Comparison of ENCODE assay signal across 10 cellular contexts in the genomic region with DNA sequence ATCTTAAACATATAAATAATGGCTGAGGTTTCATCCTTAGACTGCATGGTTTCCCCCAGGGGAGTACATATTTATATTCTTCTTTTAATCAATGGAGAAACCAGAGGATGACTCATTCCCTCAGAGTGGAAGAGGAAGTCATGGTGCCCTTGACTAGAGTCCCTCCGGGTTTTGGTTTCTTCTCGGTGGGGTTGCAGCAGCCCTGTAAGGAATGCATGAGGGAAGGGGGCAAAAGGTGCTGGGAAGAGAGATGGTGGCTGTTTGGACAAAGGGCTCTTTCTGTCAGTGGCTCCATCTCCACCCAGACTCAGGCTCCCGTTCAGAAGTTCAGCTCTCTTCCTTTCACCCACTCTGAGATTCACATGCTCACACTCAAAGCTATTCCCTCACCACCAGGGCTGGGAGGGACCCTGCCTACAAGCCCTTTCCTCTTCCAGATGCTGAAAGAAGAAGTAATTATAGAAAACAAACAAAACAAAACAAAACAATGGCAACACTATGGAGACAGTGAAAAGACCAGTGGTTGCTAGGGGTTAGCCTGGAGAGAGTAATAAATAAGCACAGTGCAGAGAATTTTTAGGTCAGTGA.
DNase-seq lines count a peak whose midpoint lies in the region; ATAC-seq and TF ChIP-seq lines count a peak whose summit lies in the region.
"Had no signal": no experiment of that assay in that cellular context is flagged by ENCODE, and none has a peak within 500 bp of the region (broad histone marks: within the 10 kb centered on the region; RNA-seq: fewer than 3 reads in every experiment).

No MANE protein-coding gene starts in this region.

- no peak overlapping the region for H3K18ac ChIP-seq in mesenchymal stem cell (ENCODE audit: low read depth in 1 of 2, low read length in 2 of 2)

- H2BK5ac ChIP-seq in mesenchymal stem cell (ENCODE audit: low read depth, low read length, poor library complexity, severe bottlenecking): no peak overlapping the region

- H2BK12ac ChIP-seq in mesenchymal stem cell (ENCODE audit: low read length in 2 of 2): no peak overlapping the region

- H3K4me3 ChIP-seq in GM06990 (replicated peaks; ENCODE audit: low read depth, low read length) (no peak overlapping the region), mesenchymal stem cell (ENCODE audit: insufficient read depth in 1 of 2, low read depth in 1 of 2, low read length in 2 of 2) (no peak overlapping the region)
- H3K4me3 ChIP-seq: ascending aorta had no signal

- H3K4me1 ChIP-seq in mesenchymal stem cell (ENCODE audit: control insufficient read depth, insufficient read depth, low read depth, low read length): peaks cover 4% of the 10 kb centered on the region
- H3K4me1 ChIP-seq: parathyroid adenoma had no signal

- no peak overlapping the region for H3K27ac ChIP-seq in mesenchymal stem cell (ENCODE audit: low read length, poor library complexity, severe bottlenecking)
- H3K27ac ChIP-seq: ascending aorta, parathyroid adenoma had no signal

- 5% methylated on average over 3 of the region's 3 CpGs for WGBS in mesenchymal stem cell

- DNase-seq in GM06990 (ENCODE audit: extremely low read depth, insufficient read length) (peak; percentile 70), SKM-1 treated with dmso at 0.1 percent for 144 hours (lab: John Stamatoyannopoulos, UW; ENCODE audit: unreplicated experiment) (peak; percentile 46), mesenchymal stem cell (peak; percentile 78), NCI-H82 treated with DMSO at 0.1 percent for 48 hours (lab: John Stamatoyannopoulos, UW; ENCODE audit: unreplicated experiment) (no peak), GM19240 (ENCODE audit: insufficient read length, low spot score) (no peak), NCI-H187 (lab: John Stamatoyannopoulos, UW) (no peak)
- DNase-seq: NCI-H1694 treated with DMSO at 0.1 percent for 48 hours had no signal

- H2BK120ac ChIP-seq in mesenchymal stem cell (ENCODE audit: low read depth, low read length): no peak overlapping the region

- no peak overlapping the region for H4K8ac ChIP-seq in mesenchymal stem cell (ENCODE audit: low read length)

- H3K14ac ChIP-seq in mesenchymal stem cell (ENCODE audit: low read length in 2 of 2): no peak overlapping the region

- H2AK5ac ChIP-seq in mesenchymal stem cell (ENCODE audit: low read length, severe bottlenecking): no peak overlapping the region

- H3K27me3 ChIP-seq in GM06990 (replicated peaks; ENCODE audit: control insufficient read depth, insufficient read depth, low read length): no peaks in the 10 kb centered on the region
- H3K27me3 ChIP-seq in mesenchymal stem cell (ENCODE audit: control insufficient read depth in 1 of 2, insufficient read depth in 1 of 2, low read length in 2 of 2): peaks cover 0 to 9% of the 10 kb centered on the region in 2 experiments
- H3K27me3 ChIP-seq: ascending aorta had no signal

- H4K91ac ChIP-seq in mesenchymal stem cell (ENCODE audit: low read length): no peak overlapping the region

- H3K9ac ChIP-seq in mesenchymal stem cell (ENCODE audit: low read length): peak overlapping the region; percentile 21
- H3K9ac ChIP-seq: parathyroid adenoma had no signal

- H2AFZ ChIP-seq in mesenchymal stem cell (ENCODE audit: low read depth, low read length): no peak overlapping the region
- H2AFZ ChIP-seq: parathyroid adenoma had no signal

- no peaks in the 10 kb centered on the region for H3K79me1 ChIP-seq in mesenchymal stem cell (replicated peaks; ENCODE audit: low read length, poor library complexity, severe bottlenecking)

- no peaks in the 10 kb centered on the region for H3K9me3 ChIP-seq in mesenchymal stem cell (ENCODE audit: control insufficient read depth, low read length)
- H3K9me3 ChIP-seq: ascending aorta had no signal

- H2BK15ac ChIP-seq in mesenchymal stem cell (ENCODE audit: low read depth, poor library complexity, severe bottlenecking): peak overlapping the region; percentile 3

- no peak overlapping the region for H3K23ac ChIP-seq in mesenchymal stem cell (ENCODE audit: low read length in 2 of 2)

- H3K36me3 ChIP-seq in GM06990 (ENCODE audit: control insufficient read depth, insufficient read depth, low read length) (no peaks in the 10 kb centered on the region), mesenchymal stem cell (ENCODE audit: control insufficient read depth in 1 of 2, insufficient read depth in 2 of 2, low read depth in 1 of 2, low read length in 2 of 2) (no peaks in the 10 kb centered on the region)
- H3K36me3 ChIP-seq: ascending aorta had no signal

- TF ChIP-seq CTCF in GM06990 (IDR thresholded peaks at IDR 0.05; ENCODE audit: insufficient read depth, low read length, poor library complexity, severe bottlenecking): no peak

- no peak overlapping the region for H3K4me2 ChIP-seq in mesenchymal stem cell (ENCODE audit: low read length, poor library complexity, severe bottlenecking)

- H3K4ac ChIP-seq in mesenchymal stem cell (ENCODE audit: low read depth in 1 of 2, low read length in 2 of 2): no peak overlapping the region

- ATAC-seq in HG02938 (IDR thresholded peaks at IDR 0.05; ENCODE audit: unreplicated experiment): peak; percentile 37

Comparison
In these comparisons a context has a peak if more than half of its experiments do, and no peak if none do; other contexts are left out.
1. DNase-seq: peak in GM06990 (single experiment), SKM-1 treated with dmso at 0.1 percent for 144 hours (single experiment) and mesenchymal stem cell (single experiment); none in NCI-H82 treated with DMSO at 0.1 percent for 48 hours (single experiment), GM19240 (single experiment) and NCI-H187 (0 of 2).